ENCODE assay signal across 15 cellular contexts in genomic region chr5:169063269-169063919, GRCh38.
DNase-seq lines count a peak whose midpoint lies in the region.
"Had no signal": no experiment of that assay in that cellular context is flagged by ENCODE, and none has a peak within 500 bp of the region (broad histone marks: within the 10 kb centered on the region; RNA-seq: fewer than 3 reads in every experiment).

No MANE protein-coding gene starts in this region.

- no peak overlapping the region for H3K27ac Mint-ChIP-seq in immature natural killer cell
- H3K27ac Mint-ChIP-seq: CD8-positive, alpha-beta T cell had no signal

- peaks cover 13 to 14% of the 10 kb centered on the region in 2 experiments for H3K4me1 ChIP-seq in trophoblast cell (ENCODE audit: control insufficient read depth in 1 of 2, insufficient read depth in 2 of 2, low read length in 2 of 2)
- H3K4me1 ChIP-seq: Peyer's patch had no signal

- no peak overlapping the region for H3K14ac ChIP-seq in trophoblast cell (ENCODE audit: low read length)

- no peak overlapping the region for H4K8ac ChIP-seq in trophoblast cell (ENCODE audit: low read depth, low read length)

- H3K79me1 ChIP-seq in trophoblast cell (ENCODE audit: low read length), result peaks cover 2% of the 10 kb centered on the region

- no peaks in the 10 kb centered on the region for H3K79me2 ChIP-seq in trophoblast cell (ENCODE audit: control insufficient read depth, insufficient read depth, low read length, poor library complexity)

- H3K9me3 ChIP-seq in trophoblast cell (ENCODE audit: insufficient read depth, low read depth, low read length), result no peaks in the 10 kb centered on the region
- H3K9me3 ChIP-seq: Peyer's patch had no signal

- no peaks in the 10 kb centered on the region for H3K36me3 ChIP-seq in H7 (replicated peaks; ENCODE audit: control insufficient read depth, insufficient read depth, low read length)
- H3K36me3 ChIP-seq in trophoblast cell (ENCODE audit: control insufficient read depth in 1 of 2, insufficient read depth in 2 of 2, low read length in 2 of 2), result peaks cover 3 to 4% of the 10 kb centered on the region in 2 experiments
- H3K36me3 ChIP-seq: Peyer's patch had no signal

- no CpG with 5 or more reads among the region's 11 CpGs for WGBS in trophoblast cell (ENCODE audit: extremely low coverage, insufficient coverage, insufficient read length)

- peaks cover 0 to 14% (median 6%) of the 10 kb centered on the region in 3 donors for H3K27me3 Mint-ChIP-seq in immature natural killer cell (ENCODE audit: low read depth in 3 of 3)

- H3K9ac ChIP-seq in trophoblast cell (ENCODE audit: low read length), result no peak overlapping the region

- no peak overlapping the region for H2AFZ ChIP-seq in trophoblast cell (ENCODE audit: insufficient read depth, low read length, poor library complexity)

- peak overlapping the region; percentile 16 for H3K18ac ChIP-seq in trophoblast cell (ENCODE audit: low read length)

- H3K23ac ChIP-seq in trophoblast cell (ENCODE audit: low read length), result no peak overlapping the region

- H2BK12ac ChIP-seq in trophoblast cell (ENCODE audit: low read length), result no peak overlapping the region

- H2AK5ac ChIP-seq in trophoblast cell (ENCODE audit: low read length), result no peak overlapping the region

- H3K4ac ChIP-seq in trophoblast cell (ENCODE audit: low read depth, low read length), result no peak overlapping the region

- no peaks in the 10 kb centered on the region for H3K9me3 Mint-ChIP-seq in immature natural killer cell
- H3K9me3 Mint-ChIP-seq: CD8-positive, alpha-beta T cell had no signal

- H3K4me3 Mint-ChIP-seq in immature natural killer cell, result no peak overlapping the region
- H3K4me3 Mint-ChIP-seq: CD8-positive, alpha-beta T cell had no signal

- H4K12ac ChIP-seq in trophoblast cell (ENCODE audit: low read depth, low read length), result no peak overlapping the region

- H3K4me3 ChIP-seq in H7 (ENCODE audit: insufficient read depth, low read depth, low read length) (no peak overlapping the region), trophoblast cell (ENCODE audit: low read depth, low read length) (no peak overlapping the region)
- H3K4me3 ChIP-seq: Peyer's patch had no signal

- H4K91ac ChIP-seq in trophoblast cell (ENCODE audit: low read depth, low read length), result no peak overlapping the region

- H3K27ac ChIP-seq in trophoblast cell (ENCODE audit: low read depth, low read length), result no peak overlapping the region
- H3K27ac ChIP-seq: Peyer's patch had no signal

- DNase-seq in H7, result peak; percentile 30
- peak; percentile 1 for DNase-seq in NCI-H526 treated with DMSO at 0.1 percent for 48 hours (lab: John Stamatoyannopoulos, UW)
- DNase-seq in iPS-NIHi7 (ENCODE audit: extremely low spot score), result peak; percentile 24
- DNase-seq in trophoblast cell, result no peak
- DNase-seq in 8988T, result no peak
- no peak for DNase-seq in immature natural killer cell
- no peak for DNase-seq in activated naive CD4-positive, alpha-beta T cell treated with anti-CD3 and anti-CD28 coated beads, Interleukin-2, amount 50 U/mL, for 16 hours
- no peak for DNase-seq in NCI-H1436 treated with DMSO at 0.1 percent for 48 hours (lab: John Stamatoyannopoulos, UW)
- DNase-seq: CD8-positive, alpha-beta T cell; KG1; NCI-H1092 treated with DMSO at 0.1 percent for 48 hours; NCI-H187; NCI-H774; Peyer's patch; Right ventricle myocardium superior had no signal

- no peak overlapping the region for H2BK5ac ChIP-seq in trophoblast cell (ENCODE audit: low read depth, low read length, poor library complexity)

- H3K27me3 ChIP-seq in H7 (ENCODE audit: control insufficient read depth, insufficient read depth, low read length), result no peaks in the 10 kb centered on the region
- H3K27me3 ChIP-seq in trophoblast cell (ENCODE audit: insufficient read depth, low read length), result no peaks in the 10 kb centered on the region
- H3K27me3 ChIP-seq: Peyer's patch had no signal

- H3K36me3 Mint-ChIP-seq in immature natural killer cell, result no peaks in the 10 kb centered on the region
- H3K36me3 Mint-ChIP-seq: CD8-positive, alpha-beta T cell had no signal

- H3K4me2 ChIP-seq in trophoblast cell (ENCODE audit: low read length), result no peak overlapping the region

- no peaks in the 10 kb centered on the region for H3K4me1 Mint-ChIP-seq in immature natural killer cell

- H2BK120ac ChIP-seq in trophoblast cell (ENCODE audit: insufficient read depth, low read length, poor library complexity), result no peak overlapping the region

Comparison
In these comparisons a context has a peak if more than half of its experiments do, and no peak if none do; other contexts are left out.
1. DNase-seq: peak in H7 (single experiment), NCI-H526 treated with DMSO at 0.1 percent for 48 hours (single experiment) and iPS-NIHi7 (single experiment); none in trophoblast cell (0 of 2), 8988T (single experiment), immature natural killer cell (0 of 3), activated naive CD4-positive, alpha-beta T cell treated with anti-CD3 and anti-CD28 coated beads, Interleukin-2, amount 50 U/mL, for 16 hours (single experiment) and NCI-H1436 treated with DMSO at 0.1 percent for 48 hours (single experiment).